ENCODE assay signal across 17 cellular contexts in the genomic region with DNA sequence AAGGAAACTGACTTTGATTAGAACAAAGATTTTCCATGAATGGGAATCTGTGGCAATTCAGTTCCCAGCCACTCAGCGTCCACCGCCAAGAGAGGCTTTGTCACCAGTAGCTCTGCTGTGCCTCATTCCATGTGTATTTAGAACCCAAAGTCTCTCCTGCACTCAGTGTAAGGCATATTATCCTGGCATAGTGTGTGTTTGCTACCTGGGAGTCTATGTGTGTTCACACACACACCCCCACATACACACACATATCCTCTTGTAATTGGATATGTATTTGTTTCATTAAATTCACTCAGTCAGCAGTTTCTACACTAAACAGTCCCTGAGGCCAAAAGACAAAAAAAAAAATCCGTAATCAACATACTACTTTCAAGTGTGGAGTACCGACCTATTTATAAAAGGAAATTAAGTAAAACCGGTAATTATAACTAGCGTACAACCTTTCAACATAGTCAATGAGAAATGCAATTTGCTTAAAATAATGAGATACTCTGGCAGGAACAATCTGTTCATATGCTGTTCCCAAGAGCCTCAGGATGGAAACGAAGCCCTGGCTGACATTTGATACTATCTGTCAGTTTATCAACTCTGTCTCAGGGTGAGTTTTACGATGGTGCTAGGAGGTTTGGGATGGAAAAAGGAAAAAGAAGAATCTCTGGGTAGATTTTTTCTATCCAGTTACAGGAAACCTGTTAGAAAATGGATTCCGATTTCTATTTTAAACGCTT.
DNase-seq lines count a peak whose midpoint lies in the region; ATAC-seq and TF ChIP-seq lines count a peak whose summit lies in the region.
"Had no signal": no experiment of that assay in that cellular context is flagged by ENCODE, and none has a peak within 500 bp of the region (broad histone marks: within the 10 kb centered on the region; RNA-seq: fewer than 3 reads in every experiment).

No MANE protein-coding gene starts in this region.

- intact Hi-C loops in Right ventricle myocardium inferior (cut with DNase I) (no loop called here), cardiac septum (cut with DNase I) (no loop called here)

- ATAC-seq in Right ventricle myocardium inferior (peak; percentile 70), GM21786 (IDR thresholded peaks at IDR 0.05; ENCODE audit: unreplicated experiment) (no peak), GM18909 (IDR thresholded peaks at IDR 0.05; ENCODE audit: poor library complexity, unreplicated experiment) (no peak), GM18868 (IDR thresholded peaks at IDR 0.05; ENCODE audit: unreplicated experiment) (no peak)
- ATAC-seq: activated naive CD4-positive, alpha-beta T cell treated with anti-CD3 and anti-CD28 coated beads, Interleukin-2, amount 50 U/mL, for 72 hours had no signal

- H3K4me1 Mint-ChIP-seq in nephron progenitor cell = peaks cover 17% of the 10 kb centered on the region

- TF ChIP-seq CTCF in nephron progenitor cell (IDR thresholded peaks at IDR 0.05) = no peak

- H3K27ac Mint-ChIP-seq in nephron progenitor cell = peak overlapping the region; percentile 43
- H3K27ac Mint-ChIP-seq: activated naive CD4-positive, alpha-beta T cell treated with anti-CD3 and anti-CD28 coated beads, Interleukin-2, amount 50 U/mL, for 72 hours; H9; stimulated activated naive CD8-positive, alpha-beta T cell treated with anti-CD3 and anti-CD28 coated beads, Interleukin-15, Interleukin-2, amounts not matched to agents 100 ng/mL and 50 ng/mL, for 24 hours had no signal

- no peak for DNase-seq in Right ventricle myocardium inferior (ENCODE audit: missing footprints)
- no peak for DNase-seq in cardiac septum (ENCODE audit: low spot score)
- DNase-seq in fibroblast of gingiva (ENCODE audit: low read depth) = peak; percentile 26
- no peak for DNase-seq in nephron progenitor cell
- no peak for DNase-seq in GM19240 (ENCODE audit: insufficient read length, low spot score)
- DNase-seq: activated T-cell treated with anti-CD3 and anti-CD28 coated beads, Interleukin-2, amount 50 U/mL, for 48 hours; H9; NCI-H1694 treated with DMSO at 0.1 percent for 48 hours; NCI-H226; RPMI8226; stimulated activated CD4-positive, alpha-beta T cell treated with anti-CD3 and anti-CD28 coated beads, Interleukin-2, amount 100 ng/mL, for 24 hours; T1000 had no signal

- no peak overlapping the region for H3K4me3 Mint-ChIP-seq in nephron progenitor cell
- H3K4me3 Mint-ChIP-seq: H9; stimulated activated naive CD8-positive, alpha-beta T cell treated with anti-CD3 and anti-CD28 coated beads, Interleukin-15, Interleukin-2, amounts not matched to agents 100 ng/mL and 50 ng/mL, for 24 hours had no signal

- H3K36me3 Mint-ChIP-seq in nephron progenitor cell (ENCODE audit: low read depth) = no peaks in the 10 kb centered on the region
- H3K36me3 Mint-ChIP-seq: activated naive CD4-positive, alpha-beta T cell treated with anti-CD3 and anti-CD28 coated beads, Interleukin-2, amount 50 U/mL, for 72 hours had no signal

- peaks cover 5% of the 10 kb centered on the region for H3K27me3 Mint-ChIP-seq in nephron progenitor cell (ENCODE audit: low read depth, poor library complexity)

- H3K9me3 Mint-ChIP-seq in nephron progenitor cell = no peaks in the 10 kb centered on the region
